Comparison of ENCODE assay signal across 19 cellular contexts in the genomic region with DNA sequence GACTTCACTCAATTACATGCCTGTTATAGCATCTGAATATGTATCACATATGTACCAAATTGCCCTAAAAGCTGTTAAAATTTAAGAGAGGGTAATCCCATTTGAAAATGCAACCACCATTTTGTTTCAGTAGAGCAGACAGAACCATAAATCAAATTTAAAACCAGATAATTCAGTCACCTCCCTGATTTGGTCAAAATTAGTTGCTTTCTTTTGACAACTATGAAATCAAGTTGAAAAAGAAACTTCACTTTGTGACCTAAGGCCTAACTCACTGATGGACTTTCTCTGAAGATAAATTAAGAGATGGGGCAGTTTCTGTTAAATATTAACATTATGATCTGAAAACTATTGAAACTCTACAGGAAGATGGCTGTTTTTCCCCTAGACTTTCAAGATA. TPM values are rescaled to one million over a fixed set of nuclear protein-coding genes. Genes with fewer than 3 reads are reported as not detected.
DNase-seq lines count a peak whose midpoint lies in the region; ATAC-seq, FAIRE-seq and TF ChIP-seq lines count a peak whose summit lies in the region.
"Had no signal": no experiment of that assay in that cellular context is flagged by ENCODE, and none has a peak within 500 bp of the region (broad histone marks: within the 10 kb centered on the region; RNA-seq: fewer than 3 reads in every experiment).

No MANE protein-coding gene starts in this region.

- peaks cover 0 to 37% (median 29%) of the 10 kb centered on the region in 9 donors for H3K4me1 ChIP-seq in heart right ventricle
- peaks cover 0 to 25% of the 10 kb centered on the region in 2 donors for H3K4me1 ChIP-seq in right atrium auricular region
- peaks cover 0 to 30% (median 10%) of the 10 kb centered on the region in 4 donors for H3K4me1 ChIP-seq in right lobe of liver
- H3K4me1 ChIP-seq in tibial artery = peaks cover 0 to 31% (median 20%) of the 10 kb centered on the region in 4 donors

- no peaks in the 10 kb centered on the region for H3K27me3 Mint-ChIP-seq in CD4-positive, alpha-beta T cell

- CTCF ChIA-PET in CD4-positive, alpha-beta T cell (lab: Charles Lee) = no interaction called here

- H3K4me3 Mint-ChIP-seq in CD4-positive, alpha-beta T cell = no peak overlapping the region

- intact Hi-C loops in heart right ventricle (cut with DNase I) = loop anchor here in 7 of 10 donors (5.0 to 10.0 kb wide), 7 partner anchors 124 to 604 kb away; partner anchors contain the start of genes PRRX1 (in 6 of the 7) and KIFAP3 (in 3 of the 7)
- intact Hi-C loops in right lobe of liver (cut with DNase I) = no loop called here
- intact Hi-C loops in tibial artery (cut with DNase I; ENCODE audit: low total_unique reads) = no loop called here
- intact Hi-C loops in CD4-positive, alpha-beta T cell (cut with DNase I, micrococcal nuclease) = loop anchor here (10.0 kb wide), 5 partner anchors 464 to 1306 kb away; partner anchors contain the start of genes DNM3 (in 1 of the 2), KIFAP3 (in 1 of the 2) and PRRC2C (in 1 of the 2)

- DNase-seq in heart right ventricle = no peak
- DNase-seq in right atrium auricular region (ENCODE audit: low spot score) = no peak
- DNase-seq in RCC 7860 (ENCODE audit: low spot score) = no peak
- DNase-seq in right lobe of liver = no peak
- no peak for DNase-seq in tibial artery
- DNase-seq in stimulated activated CD4-positive, alpha-beta T cell treated with anti-CD3 and anti-CD28 coated beads, Interleukin-4, amount 100 ng/mL, for 4 hours = no peak
- no peak for DNase-seq in CD4-positive, alpha-beta T cell
- DNase-seq: AML-193, MG63, NCI-H1105, NCI-H187, NCI-H446 treated with DMSO at 0.1 percent for 48 hours, NCI-H748 treated with DMSO at 0.1 percent for 48 hours, SHP77 had no signal

- H3K9me3 ChIP-seq in heart right ventricle (no peaks in the 10 kb centered on the region), right atrium auricular region (no peaks in the 10 kb centered on the region), right lobe of liver (no peaks in the 10 kb centered on the region), tibial artery (no peaks in the 10 kb centered on the region)
- no peaks in the 10 kb centered on the region for H3K9me3 ChIP-seq in CD4-positive, alpha-beta T cell (ENCODE audit: control insufficient read depth, low read length)
- H3K9me3 ChIP-seq: MG63 had no signal

- H3K27ac ChIP-seq in heart right ventricle (peak overlapping the region in 7 of 10 donors; percentile 34 to 82 (median 66)), right atrium auricular region (peak overlapping the region in 1 of 2 donors; percentile 76), right lobe of liver (peak overlapping the region; percentile 45 to 65 (median 56)), tibial artery (peak overlapping the region; percentile 9 to 24)
- H3K27ac ChIP-seq in CD4-positive, alpha-beta T cell (ENCODE audit: low read depth, low read length) = no peak overlapping the region
- H3K27ac ChIP-seq: KMS-11 had no signal

- FAIRE-seq in RCC 7860 (lab: Jason Lieb, UNC) = peak; percentile 69
- FAIRE-seq: A204.1, H1 had no signal

- no peak for ATAC-seq in heart right ventricle
- ATAC-seq in right lobe of liver = peak in 3 of 4 donors; percentile 34 to 57 (median 56)
- no peak for ATAC-seq in GM19328 (IDR thresholded peaks at IDR 0.05; ENCODE audit: unreplicated experiment)
- no peak for ATAC-seq in CD4-positive, alpha-beta T cell (ENCODE audit: poor library complexity)
- ATAC-seq: Panc1 had no signal

- peaks cover 0 to 57% (median 36%) of the 10 kb centered on the region in 9 donors for H3K36me3 ChIP-seq in heart right ventricle
- peaks cover 45% of the 10 kb centered on the region for H3K36me3 ChIP-seq in right atrium auricular region
- peaks cover 0 to 15% (median 5%) of the 10 kb centered on the region in 4 donors for H3K36me3 ChIP-seq in right lobe of liver
- peaks cover 18 to 44% (median 33%) of the 10 kb centered on the region in 3 donors for H3K36me3 ChIP-seq in tibial artery

- H3K4me1 Mint-ChIP-seq in CD4-positive, alpha-beta T cell (ENCODE audit: low read depth) = peaks cover 29% of the 10 kb centered on the region

- H3K4me3 ChIP-seq in heart right ventricle = no peak overlapping the region
- no peak overlapping the region for H3K4me3 ChIP-seq in right atrium auricular region
- H3K4me3 ChIP-seq in right lobe of liver = no peak overlapping the region
- no peak overlapping the region for H3K4me3 ChIP-seq in tibial artery
- H3K4me3 ChIP-seq: MG63 had no signal

- H3K27me3 ChIP-seq in heart right ventricle (no peaks in the 10 kb centered on the region), right atrium auricular region (no peaks in the 10 kb centered on the region), right lobe of liver (no peaks in the 10 kb centered on the region), tibial artery (no peaks in the 10 kb centered on the region)
- no peaks in the 10 kb centered on the region for H3K27me3 ChIP-seq in CD4-positive, alpha-beta T cell (ENCODE audit: control insufficient read depth, insufficient read depth, low read length)
- H3K27me3 ChIP-seq: MG63 had no signal

- no peak for TF ChIP-seq POLR2A in right lobe of liver (IDR thresholded peaks at IDR 0.05)

- POLR2A ChIA-PET in CD4-positive, alpha-beta T cell (lab: Charles Lee) = no interaction called here

- H3K36me3 Mint-ChIP-seq in CD4-positive, alpha-beta T cell (ENCODE audit: low read depth) = peaks cover 63% of the 10 kb centered on the region

- no peak overlapping the region for H3K27ac Mint-ChIP-seq in CD4-positive, alpha-beta T cell

- TF ChIP-seq CTCF in heart right ventricle (IDR thresholded peaks at IDR 0.05) = no peak
- no peak for TF ChIP-seq CTCF in right atrium auricular region (IDR thresholded peaks at IDR 0.05)
- no peak for TF ChIP-seq CTCF in right lobe of liver (IDR thresholded peaks at IDR 0.05)
- TF ChIP-seq CTCF in tibial artery (IDR thresholded peaks at IDR 0.05) = no peak
- no peak for TF ChIP-seq CTCF in CD4-positive, alpha-beta T cell (IDR thresholded peaks at IDR 0.05)

- no peaks in the 10 kb centered on the region for H3K9me3 Mint-ChIP-seq in CD4-positive, alpha-beta T cell

RNA-seq across cellular contexts. Expression of gene GORAB, which starts 6.7 kb away (rescaled TPM):
- total RNA-seq in heart right ventricle (10 to 100 TPM in 3 of 10 donors, 1 to 10 TPM in 7; 5.6 to 14.4 (median 9.4) TPM), right atrium auricular region (1 to 10 TPM; 4.9 to 9.2 TPM), right lobe of liver (1 to 10 TPM; 4.3 to 9.8 (median 6.7) TPM)
- polyA plus RNA-seq in heart right ventricle = 10 to 100 TPM in 1 of 2 donors, 1 to 10 TPM in 1; 6.9 to 14.0 TPM
- 10 to 100 TPM; 23.0 to 26.6 TPM for total RNA-seq in CD4-positive, alpha-beta T cell

Comparison
In these comparisons a context has a peak if more than half of its experiments do, and no peak if none do; other contexts are left out.
1. ATAC-seq: peak in right lobe of liver (3 of 4); none in heart right ventricle (0 of 8), GM19328 (single experiment) and CD4-positive, alpha-beta T cell (single experiment).
2. intact Hi-C loops: an anchor here in heart right ventricle (5.0 to 10.0 kb wide) and CD4-positive, alpha-beta T cell (10.0 kb wide); none called in right lobe of liver and tibial artery.